In the genomic region with DNA sequence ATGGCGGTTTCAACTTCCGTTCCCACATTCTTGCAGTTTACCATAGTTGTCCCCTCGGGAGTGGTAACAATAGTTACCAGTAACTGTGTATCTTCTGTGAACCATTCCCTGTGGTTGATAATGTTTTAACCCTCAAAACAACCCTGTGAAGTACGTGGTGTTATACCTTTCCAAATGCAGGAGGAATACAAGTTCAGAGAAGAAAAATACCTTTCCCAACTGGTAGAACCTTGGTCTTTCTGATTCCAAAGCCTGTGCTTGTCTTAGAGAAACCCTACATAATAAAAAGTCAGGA, we compare ENCODE assay signal across 8 cellular contexts. TPM values are rescaled to one million over a fixed set of nuclear protein-coding genes. Genes with fewer than 3 reads are reported as not detected.
A peak's percentile ranks its signal among the peaks of the same experiment; 100 is the strongest.
DNase-seq lines count a peak whose midpoint lies in the region; ATAC-seq, FAIRE-seq and TF ChIP-seq lines count a peak whose summit lies in the region.

No MANE protein-coding gene starts in this region.

- H3K4me1 Mint-ChIP-seq in Caco-2 (ENCODE audit: low read depth, unreplicated experiment) = peaks cover 14% of the 10 kb centered on the region
- peaks cover 59% of the 10 kb centered on the region for H3K4me1 Mint-ChIP-seq in HFFc6 (ENCODE audit: low read depth)
- peaks cover 39% of the 10 kb centered on the region for H3K4me1 Mint-ChIP-seq in activated CD8-positive, alpha-beta T cell treated with anti-CD3 and anti-CD28 coated beads for 36 hours (ENCODE audit: low read depth)

- TF ChIP-seq POLR2A in tibial nerve (IDR thresholded peaks at IDR 0.05) = no peak

- TF ChIP-seq CTCF in Caco-2 (IDR thresholded peaks at IDR 0.05; ENCODE audit: insufficient read depth in 1 of 2, low read depth in 1 of 2, low read length in 1 of 2, severe bottlenecking in 1 of 2, unreplicated experiment in 1 of 2) = no peak
- TF ChIP-seq CTCF in HFFc6 (IDR thresholded peaks at IDR 0.05) = no peak
- no peak for TF ChIP-seq CTCF in activated CD8-positive, alpha-beta T cell treated with anti-CD3 and anti-CD28 coated beads for 36 hours (IDR thresholded peaks at IDR 0.05)
- no peak for TF ChIP-seq CTCF in kidney (IDR thresholded peaks at IDR 0.05; ENCODE audit: borderline replicate concordance, extremely low read depth, insufficient read depth)
- TF ChIP-seq CTCF in tibial nerve (IDR thresholded peaks at IDR 0.05) = no peak

- no peak for DNase-seq in Caco-2
- no peak for DNase-seq in HFFc6
- DNase-seq in activated CD8-positive, alpha-beta T cell treated with anti-CD3 and anti-CD28 coated beads for 36 hours = no peak
- DNase-seq in kidney = no peak
- DNase-seq in tibial nerve (ENCODE audit: low spot score in 2 of 2) = no peak
- DNase-seq in stimulated activated CD4-positive, alpha-beta T cell treated with anti-CD3 and anti-CD28 coated beads, Interleukin-2, amount 100 ng/mL, for 24 hours = no peak
- no peak for DNase-seq in posterior vena cava (ENCODE audit: low spot score)
- DNase-seq in GM19239 (ENCODE audit: insufficient read length, low spot score) = no peak

- 0% methylated on average over 4 of the region's 4 CpGs for WGBS in tibial nerve, 2 donors

- H3K9me3 ChIP-seq in Caco-2 (no peaks in the 10 kb centered on the region), kidney (ENCODE audit: control insufficient read depth in 1 of 2, low read length in 2 of 2) (no peaks in the 10 kb centered on the region), tibial nerve (no peaks in the 10 kb centered on the region)

- BruUV-seq in Caco-2 (replicated peaks; lab: Mats Ljungman, UMichigan) = no TSS peak

- H3K27ac ChIP-seq in kidney (ENCODE audit: low read depth in 2 of 2, low read length in 2 of 2) (peak overlapping the region in 1 of 2 donors; percentile 87), tibial nerve (peak overlapping the region in 3 of 4 donors; percentile 91 to 98 (median 94))

- FAIRE-seq in kidney (lab: Jason Lieb, UNC) (no peak), GM19239 (lab: Jason Lieb, UNC) (no peak)

- no peak for ATAC-seq in activated CD8-positive, alpha-beta T cell treated with anti-CD3 and anti-CD28 coated beads for 36 hours

- intact Hi-C loops in Caco-2 (cut with micrococcal nuclease; ENCODE audit: unreplicated experiment) = loop anchor here (5.0 kb wide), 1 partner anchor 50 kb away; no protein-coding TSS in a partner anchor
- intact Hi-C loops in activated CD8-positive, alpha-beta T cell treated with anti-CD3 and anti-CD28 coated beads for 36 hours (cut with micrococcal nuclease) = no loop called here
- intact Hi-C loops in kidney (cut with DNase I) = no loop called here
- intact Hi-C loops in posterior vena cava (cut with DNase I) = loop anchor here in 1 of 2 donors (5.0 kb wide), 1 partner anchor 1130 kb away; no protein-coding TSS in a partner anchor

- H3K27me3 ChIP-seq in Caco-2 (replicated peaks; ENCODE audit: control insufficient read depth, insufficient read depth, low read length) (no peaks in the 10 kb centered on the region), tibial nerve (no peaks in the 10 kb centered on the region)

- H3K4me3 ChIP-seq in Caco-2 (ENCODE audit: low read depth, low read length) = peak overlapping the region; percentile 58
- H3K4me3 ChIP-seq in kidney (ENCODE audit: low read length in 2 of 2) = peak overlapping the region; percentile 83 to 88
- peak overlapping the region; percentile 70 to 93 (median 82) for H3K4me3 ChIP-seq in tibial nerve

- H3K27ac Mint-ChIP-seq in Caco-2 (ENCODE audit: unreplicated experiment) (peak overlapping the region; percentile 83), HFFc6 (peak overlapping the region; percentile 99)
- H3K27ac Mint-ChIP-seq in activated CD8-positive, alpha-beta T cell treated with anti-CD3 and anti-CD28 coated beads for 36 hours = peak overlapping the region; percentile 98

- no peak for TF ChIP-seq EP300 in tibial nerve (IDR thresholded peaks at IDR 0.05)

- H3K36me3 ChIP-seq in Caco-2 (ENCODE audit: control insufficient read depth, insufficient read depth, low read length) (peaks cover 2% of the 10 kb centered on the region), kidney (ENCODE audit: control insufficient read depth in 1 of 2, insufficient read depth in 2 of 2, low read length in 2 of 2) (peaks cover 13% of the 10 kb centered on the region in 2 donors), tibial nerve (peaks cover 0 to 29% (median 12%) of the 10 kb centered on the region in 3 donors)

- H3K4me1 ChIP-seq in Caco-2 (peaks cover 16% of the 10 kb centered on the region; the same call in 1 of the 2 replicates), kidney (ENCODE audit: control insufficient read depth in 1 of 2, insufficient read depth in 1 of 2, low read depth in 1 of 2, low read length in 2 of 2) (peaks cover 17 to 24% of the 10 kb centered on the region in 2 donors), tibial nerve (peaks cover 0 to 57% (median 32%) of the 10 kb centered on the region in 4 donors)

- H3K27me3 Mint-ChIP-seq in Caco-2 (ENCODE audit: insufficient read depth, unreplicated experiment) = no peaks in the 10 kb centered on the region
- H3K27me3 Mint-ChIP-seq in HFFc6 (ENCODE audit: insufficient read depth) = peaks cover 4% of the 10 kb centered on the region
- H3K27me3 Mint-ChIP-seq in activated CD8-positive, alpha-beta T cell treated with anti-CD3 and anti-CD28 coated beads for 36 hours = no peaks in the 10 kb centered on the region

- H3K9me3 Mint-ChIP-seq in Caco-2 (ENCODE audit: unreplicated experiment) (no peaks in the 10 kb centered on the region), HFFc6 (no peaks in the 10 kb centered on the region)
- H3K9me3 Mint-ChIP-seq in activated CD8-positive, alpha-beta T cell treated with anti-CD3 and anti-CD28 coated beads for 36 hours = no peaks in the 10 kb centered on the region

- H3K4me3 Mint-ChIP-seq in Caco-2 (ENCODE audit: unreplicated experiment) (peak overlapping the region; percentile 91), HFFc6 (peak overlapping the region; percentile 100)
- H3K4me3 Mint-ChIP-seq in activated CD8-positive, alpha-beta T cell treated with anti-CD3 and anti-CD28 coated beads for 36 hours = peak overlapping the region; percentile 86

- CTCF ChIA-PET in Caco-2 (lab: Charles Lee) = no interaction called here
- CTCF ChIA-PET in activated CD8-positive, alpha-beta T cell treated with anti-CD3 and anti-CD28 coated beads for 36 hours (lab: Charles Lee) = interaction anchor here (1.0 kb wide), 1 partner anchor 27 kb away, joined by 4 read pairs; no protein-coding TSS in a partner anchor

- POLR2A ChIA-PET in Caco-2 (lab: Charles Lee) = no interaction called here
- POLR2A ChIA-PET in activated CD8-positive, alpha-beta T cell treated with anti-CD3 and anti-CD28 coated beads for 36 hours (lab: Charles Lee) = interaction anchor here (0.5 to 4.0 kb wide), 4 partner anchors 15 to 177 kb away, joined by 3 to 24 read pairs (median 5); partner anchors contain the start of gene KTI12

- peak overlapping the region; percentile 9 to 63 for H3K9ac ChIP-seq in kidney (ENCODE audit: low read length in 2 of 2)

- peaks cover 65% of the 10 kb centered on the region for H3K36me3 Mint-ChIP-seq in Caco-2 (ENCODE audit: insufficient read depth, unreplicated experiment)
- peaks cover 30% of the 10 kb centered on the region for H3K36me3 Mint-ChIP-seq in HFFc6 (ENCODE audit: low read depth)
- peaks cover 31% of the 10 kb centered on the region for H3K36me3 Mint-ChIP-seq in activated CD8-positive, alpha-beta T cell treated with anti-CD3 and anti-CD28 coated beads for 36 hours (ENCODE audit: low read depth)

RNA-seq across cellular contexts. Expression of gene BTF3L4, which starts 0.8 kb away (rescaled TPM):
- total RNA-seq in Caco-2 (2022) = 55.3 and 73.7 TPM in 2 replicates
- 10 to 100 TPM; 45.7 to 52.9 (median 49.6) TPM for total RNA-seq in HFFc6 (2021; fragmentation: NEBNext Ultra II Directional; extraction: Animal tissue kit (Norgen Biotek cat#: 25700))
- total RNA-seq in activated CD8-positive, alpha-beta T cell treated with anti-CD3 and anti-CD28 coated beads for 36 hours = 10 to 100 TPM; 30.0 to 33.1 TPM
- total RNA-seq in kidney = 41.5 TPM
- polyA plus RNA-seq in kidney (ENCODE audit: insufficient read depth, low read depth, low replicate concordance) = 45.3 TPM
- 10 to 100 TPM; 30.6 to 46.5 (median 37.5) TPM for total RNA-seq in tibial nerve
- total RNA-seq in posterior vena cava = 10 to 100 TPM; 36.6 to 41.5 TPM

RNA-seq across cellular contexts. Expression of gene TXNDC12, which starts 1.9 kb away (rescaled TPM):
- total RNA-seq in Caco-2 (2022) (54.3 and 61.1 TPM in 2 replicates), kidney (46.0 TPM), tibial nerve (10 to 100 TPM; 32.7 to 65.6 (median 37.4) TPM), posterior vena cava (10 to 100 TPM; 30.1 to 32.7 TPM)
- total RNA-seq in HFFc6 (2021; fragmentation: NEBNext Ultra II Directional; extraction: Animal tissue kit (Norgen Biotek cat#: 25700)) = 10 to 100 TPM; 61.4 to 72.0 (median 68.7) TPM
- 10 to 100 TPM; 24.3 to 34.7 TPM for total RNA-seq in activated CD8-positive, alpha-beta T cell treated with anti-CD3 and anti-CD28 coated beads for 36 hours
- 40.5 TPM for polyA plus RNA-seq in kidney (ENCODE audit: insufficient read depth, low read depth, low replicate concordance)

RNA-seq across cellular contexts. Expression of gene KTI12, which starts 23.3 kb away (rescaled TPM):
- 10.1 and 11.8 TPM in 2 replicates for total RNA-seq in Caco-2 (2022)
- 10 to 100 TPM; 12.5 to 16.0 (median 14.3) TPM for total RNA-seq in HFFc6 (2021; fragmentation: NEBNext Ultra II Directional; extraction: Animal tissue kit (Norgen Biotek cat#: 25700))
- total RNA-seq in activated CD8-positive, alpha-beta T cell treated with anti-CD3 and anti-CD28 coated beads for 36 hours = 10 to 100 TPM; 13.4 to 14.0 TPM
- total RNA-seq in kidney = 8.5 TPM
- 6.4 TPM for polyA plus RNA-seq in kidney (ENCODE audit: insufficient read depth, low read depth, low replicate concordance)
- 10 to 100 TPM in 2 of 4 donors, 1 to 10 TPM in 2; 9.4 to 21.4 (median 10.7) TPM for total RNA-seq in tibial nerve
- 1 to 10 TPM; 5.7 to 7.8 TPM for total RNA-seq in posterior vena cava
